5 cellular contexts compared by ENCODE assay signal in genomic region chr9:32045513-32045912, GRCh38.
"Had no signal": no experiment of that assay in that cellular context is flagged by ENCODE, and none has a peak within 500 bp of the region (broad histone marks: within the 10 kb centered on the region; RNA-seq: fewer than 3 reads in every experiment).

No MANE protein-coding gene starts in this region.

- H3K27ac ChIP-seq: HL-60 had no signal

- H3K4me3 ChIP-seq: K562 had no signal

- DNase-seq: IMR-90, KBM-7, KG1 had no signal
